ENCODE assay signal across 13 cellular contexts in the genomic region with DNA sequence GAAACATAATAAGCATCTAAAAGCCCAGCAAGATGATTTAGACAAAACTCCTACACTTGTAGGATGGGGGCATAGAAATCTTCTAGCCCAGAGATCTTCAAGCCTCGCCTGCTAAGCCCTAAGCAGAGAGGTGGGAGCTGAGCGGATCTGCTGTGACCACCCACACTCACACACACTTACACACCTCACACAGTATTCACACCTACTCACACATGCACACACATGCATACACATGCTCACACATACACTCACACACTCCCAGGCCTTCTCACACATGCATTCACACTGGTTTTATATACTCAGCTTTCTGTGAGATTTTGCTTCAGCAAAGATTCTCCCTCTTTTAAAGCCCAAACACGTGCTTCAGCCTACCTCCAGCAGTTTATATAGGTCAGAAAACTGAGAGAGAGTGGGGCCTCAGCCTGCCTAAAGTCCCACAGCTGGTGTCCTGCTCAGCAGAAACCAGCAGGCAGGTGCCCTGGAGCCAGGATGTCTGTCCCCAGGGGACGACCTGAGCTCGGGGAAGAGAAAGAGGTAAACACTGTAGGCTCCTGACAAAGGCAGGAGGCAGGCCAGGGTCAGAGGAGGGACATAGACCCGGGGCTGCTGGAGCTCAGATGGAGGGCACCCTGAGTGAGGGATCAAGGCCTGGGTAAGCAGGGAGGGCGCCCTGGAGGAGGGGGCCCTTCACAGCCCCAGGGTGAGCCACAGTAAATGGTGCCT. TPM values are rescaled to one million over a fixed set of nuclear protein-coding genes. Genes with fewer than 3 reads are reported as not detected.
A peak's percentile ranks its signal among the peaks of the same experiment; 100 is the strongest.
DNase-seq lines count a peak whose midpoint lies in the region; ATAC-seq and TF ChIP-seq lines count a peak whose summit lies in the region.
"Had no signal": no experiment of that assay in that cellular context is flagged by ENCODE, and none has a peak within 500 bp of the region (broad histone marks: within the 10 kb centered on the region; RNA-seq: fewer than 3 reads in every experiment).

No MANE protein-coding gene starts in this region.

- DNase-seq in NCI-H345 (lab: John Stamatoyannopoulos, UW) = peak; percentile 62
- DNase-seq in NCI-H345 treated with DMSO at 0.1 percent for 48 hours (lab: John Stamatoyannopoulos, UW; ENCODE audit: unreplicated experiment) = no peak
- peak; percentile 94 for DNase-seq in NCI-H69 (lab: John Stamatoyannopoulos, UW)
- DNase-seq in neural crest cell (ENCODE audit: low read depth, low spot score) = no peak
- no peak for DNase-seq in activated CD4-positive, alpha-beta T cell treated with anti-CD3 and anti-CD28 coated beads, Interleukin-2, amount 50 U/mL, for 48 hours
- DNase-seq: activated CD4-positive, alpha-beta T cell treated with anti-CD3 and anti-CD28 coated beads for 1 hour; Karpas-422; left ventricle myocardium superior; NCI-H82; occipital lobe had no signal

- H3K9me3 Mint-ChIP-seq in neural crest cell = no peaks in the 10 kb centered on the region

- peak overlapping the region; percentile 1 for H3K27ac Mint-ChIP-seq in neural crest cell (ENCODE audit: unreplicated experiment)

- H3K27me3 Mint-ChIP-seq in neural crest cell (ENCODE audit: low read depth) = peaks cover under 1% of the 10 kb centered on the region

- no peak for ATAC-seq in HG03025 (IDR thresholded peaks at IDR 0.05; ENCODE audit: low FRiP score, unreplicated experiment)
- ATAC-seq: left ventricle myocardium superior had no signal

- H3K4me1 Mint-ChIP-seq in neural crest cell = peaks cover 7% of the 10 kb centered on the region

- H3K4me3 Mint-ChIP-seq in neural crest cell = no peak overlapping the region

- no peaks in the 10 kb centered on the region for H3K36me3 Mint-ChIP-seq in neural crest cell (ENCODE audit: low read depth)

- no peak for TF ChIP-seq CTCF in neural crest cell (conservative IDR thresholded peaks at IDR 0.05)

RNA-seq across cellular contexts. Expression of a gene that starts 12.0 kb away (rescaled TPM):
- total RNA-seq in neural crest cell = 0.35 and 0.80 TPM in 2 replicates
- total RNA-seq: SK-MEL-5 had no signal

RNA-seq across cellular contexts. Expression of a gene that starts 21.4 kb away (rescaled TPM):
- total RNA-seq in neural crest cell = not detected in 2 replicates

RNA-seq across cellular contexts. Expression of a gene that starts 31.7 kb away (rescaled TPM):
- not detected in 2 replicates for total RNA-seq in neural crest cell
- total RNA-seq: left ventricle myocardium superior, occipital lobe, SK-MEL-5, urinary bladder had no signal

RNA-seq across cellular contexts. Expression of a gene that starts 34.7 kb away (rescaled TPM):
- not detected in 2 replicates for total RNA-seq in neural crest cell
- total RNA-seq: left ventricle myocardium superior, SK-MEL-5 had no signal

RNA-seq across cellular contexts. Expression of a gene that starts 46.6 kb away (rescaled TPM):
- total RNA-seq in neural crest cell = not detected in 2 replicates
- total RNA-seq: left ventricle myocardium superior, SK-MEL-5, urinary bladder had no signal

Comparison
In these comparisons a context has a peak if more than half of its experiments do, and no peak if none do; other contexts are left out.
1. DNase-seq: peak in NCI-H345 (single experiment) and NCI-H69 (single experiment); none in NCI-H345 treated with DMSO at 0.1 percent for 48 hours (single experiment), neural crest cell (single experiment) and activated CD4-positive, alpha-beta T cell treated with anti-CD3 and anti-CD28 coated beads, Interleukin-2, amount 50 U/mL, for 48 hours (0 of 2).